In the genomic region with DNA sequence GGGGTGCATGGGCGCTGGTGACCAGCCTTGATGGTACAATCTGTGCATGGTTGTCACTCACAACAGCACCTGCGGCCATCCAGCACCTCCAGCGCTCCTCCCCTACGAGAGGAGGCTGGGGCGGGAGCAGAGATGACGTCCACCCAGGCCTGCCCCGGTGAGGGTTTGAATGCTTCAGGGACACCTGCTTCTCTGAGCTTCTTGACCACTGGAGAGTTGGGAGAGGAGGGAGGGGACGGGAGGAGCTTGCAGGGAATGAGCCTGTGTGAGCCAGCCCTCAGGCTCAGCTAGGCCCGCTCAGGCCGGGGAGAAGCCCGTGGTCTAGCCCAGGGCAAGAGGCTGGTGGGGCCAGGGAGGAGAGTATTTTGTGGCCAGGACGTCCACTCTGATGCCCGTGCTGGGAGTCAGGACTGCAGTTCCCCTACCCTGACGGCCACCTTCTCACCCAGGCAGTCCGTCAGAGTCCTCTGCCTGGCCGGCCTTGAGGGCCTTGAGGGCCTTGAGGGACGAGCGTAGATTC, we compare ENCODE assay signal across 15 cellular contexts. TPM values are rescaled to one million over a fixed set of nuclear protein-coding genes. Genes with fewer than 3 reads are reported as not detected.
"Had no signal": no experiment of that assay in that cellular context is flagged by ENCODE, and none has a peak within 500 bp of the region (broad histone marks: within the 10 kb centered on the region; RNA-seq: fewer than 3 reads in every experiment).

No MANE protein-coding gene starts in this region.

- H3K27me3 ChIP-seq: cardiac muscle cell, upper lobe of left lung had no signal

- FAIRE-seq: colon, frontal cortex, TTC549 had no signal

- H3K9me3 ChIP-seq: SK-N-SH, suprapubic skin, upper lobe of left lung had no signal

- H3K4me3 ChIP-seq: cardiac muscle cell, left ventricle myocardium inferior, suprapubic skin, upper lobe of left lung had no signal

- H3K9ac ChIP-seq: SK-N-SH had no signal

- ATAC-seq: naive thymus-derived CD8-positive, alpha-beta T cell had no signal

- H3K4me1 ChIP-seq: left ventricle myocardium inferior, suprapubic skin, upper lobe of left lung had no signal

- H3K36me3 ChIP-seq: cardiac muscle cell, left ventricle myocardium inferior, suprapubic skin, upper lobe of left lung had no signal

- DNase-seq: activated CD4-positive, alpha-beta T cell treated with anti-CD3 and anti-CD28 coated beads, Interleukin-2, amount 50 U/mL, for 4 hours; activated gamma-delta T cell treated with Interleukin-2 at 50 U/mL for 16 hours; activated naive CD8-positive, alpha-beta T cell treated with anti-CD3 and anti-CD28 coated beads for 36 hours; amygdala; left ventricle myocardium inferior; mesenchymal stem cell; SK-N-SH; stimulated activated naive CD4-positive, alpha-beta T cell treated with Interleukin-2 at 50 U/mL for 16 hours had no signal

- H3K27ac ChIP-seq: cardiac muscle cell, left ventricle myocardium inferior, suprapubic skin, upper lobe of left lung had no signal

RNA-seq across cellular contexts. Expression of a gene that starts 59.2 kb away (rescaled TPM):
- total RNA-seq: activated naive CD8-positive, alpha-beta T cell treated with anti-CD3 and anti-CD28 coated beads for 36 hours; naive thymus-derived CD8-positive, alpha-beta T cell had no signal
- polyA plus RNA-seq: naive thymus-derived CD8-positive, alpha-beta T cell; SK-N-SH had no signal
